In genomic region chr19:14265285-14266036, GRCh38 we compare ENCODE assay signal across 21 cellular contexts. TPM values are rescaled to one million over a fixed set of nuclear protein-coding genes. Genes with fewer than 3 reads are reported as not detected.
DNase-seq lines count a peak whose midpoint lies in the region; ATAC-seq, FAIRE-seq and TF ChIP-seq lines count a peak whose summit lies in the region.
"Had no signal": no experiment of that assay in that cellular context is flagged by ENCODE, and none has a peak within 500 bp of the region (broad histone marks: within the 10 kb centered on the region; RNA-seq: fewer than 3 reads in every experiment).

No MANE protein-coding gene starts in this region.

- H2BK15ac ChIP-seq in H1 (ENCODE audit: low read length): no peak overlapping the region

- H3K4me2 ChIP-seq in H1 (ENCODE audit: insufficient read depth in 1 of 2, low read depth in 2 of 2, low read length in 2 of 2): peak overlapping the region; percentile 81 to 95

- H3K27me3 Mint-ChIP-seq in CD4-positive, alpha-beta memory T cell: peaks cover 0 to 3% of the 10 kb centered on the region in 2 donors

- FAIRE-seq in H1 (lab: Jason Lieb, UNC): no peak
- FAIRE-seq: small intestine, TTC549 had no signal

- DNase-seq in DMS 273 (lab: John Stamatoyannopoulos, UW; ENCODE audit: unreplicated experiment) (peak; percentile 42), DMS 273 treated with DMSO at 0.1 percent for 48 hours (lab: John Stamatoyannopoulos, UW) (no peak), H1 (ENCODE audit: low read depth in 1 of 2, low spot score in 2 of 2) (peak in 1 of 2 experiments; percentile 75), thoracic aorta (ENCODE audit: low spot score) (no peak), activated gamma-delta T cell (lab: John Stamatoyannopoulos, UW) (no peak)
- DNase-seq in CD4-positive, alpha-beta memory T cell: no peak
- DNase-seq: activated naive CD4-positive, alpha-beta T cell treated with anti-CD3 and anti-CD28 coated beads, Interleukin-2, amount 10 ng/mL, durations not matched to agents 7 days and 5 days; activated T-cell treated with anti-CD3 and anti-CD28 coated beads for 4 hours; BE2C; cortex of kidney; NCI-H2081 treated with DMSO at 0.1 percent for 48 hours; NCI-H774; small intestine; stimulated activated CD4-positive, alpha-beta T cell treated with anti-CD3 and anti-CD28 coated beads, Interleukin-4, amount 100 ng/mL, for 4 hours; stimulated activated CD8-positive, alpha-beta memory T cell treated with anti-CD3 and anti-CD28 coated beads, Interleukin-4, amount 100 ng/mL, for 48 hours; SW 1271 had no signal

- peak overlapping the region in 1 of 4 experiments; percentile 31; a peak in 2 of 7 replicates for H3K9ac ChIP-seq in H1 (replicated peaks in 1 of 4; ENCODE audit: extremely low read depth in 1 of 4, low read depth in 3 of 4, low read length in 3 of 4)

- peak overlapping the region; percentile 90 for H3K18ac ChIP-seq in H1 (ENCODE audit: extremely low read depth, low read length)

- H4K91ac ChIP-seq in H1 (replicated peaks; ENCODE audit: insufficient read length, low read length): peak overlapping the region; percentile 61

- H3K27ac ChIP-seq in H1 (ENCODE audit: low read depth, low read length) (no peak overlapping the region), mesodermal cell (ENCODE audit: low read depth, low read length, severe bottlenecking) (no peak overlapping the region), thoracic aorta (no peak overlapping the region)
- H3K27ac ChIP-seq in CD4-positive, alpha-beta memory T cell (ENCODE audit: low read depth, low read length): no peak overlapping the region
- H3K27ac ChIP-seq: 22Rv1, RWPE1 had no signal

- no peak overlapping the region for H2BK5ac ChIP-seq in H1 (ENCODE audit: low read depth, low read length)

- H3K9me3 Mint-ChIP-seq in CD4-positive, alpha-beta memory T cell: no peaks in the 10 kb centered on the region
- H3K9me3 Mint-ChIP-seq: activated naive CD4-positive, alpha-beta T cell treated with anti-CD3 and anti-CD28 coated beads, Interleukin-2, amount 10 ng/mL, durations not matched to agents 7 days and 5 days had no signal

- peak overlapping the region; percentile 64 for H4K5ac ChIP-seq in H1 (ENCODE audit: insufficient read length, low read depth, low read length)

- no peaks in the 10 kb centered on the region for H3K79me1 ChIP-seq in H1 (ENCODE audit: low read depth, low read length)

- H3K27ac Mint-ChIP-seq in CD4-positive, alpha-beta memory T cell: no peak overlapping the region
- H3K27ac Mint-ChIP-seq: activated naive CD4-positive, alpha-beta T cell treated with anti-CD3 and anti-CD28 coated beads, Interleukin-2, amount 10 ng/mL, durations not matched to agents 7 days and 5 days had no signal

- POLR2A ChIA-PET in H1 (lab: Charles Lee; ENCODE audit: partially characterized antibody): interaction anchor here (0.7 to 1.9 kb wide), 6 partner anchors 9 to 151 kb away, joined by 3 to 10 read pairs (median 4); partner anchors contain the start of gene ASF1B
- POLR2A ChIA-PET in CD4-positive, alpha-beta memory T cell (lab: Charles Lee; ENCODE audit: partially characterized antibody): no interaction called here

- H3K14ac ChIP-seq in H1 (ENCODE audit: insufficient read length): no peak overlapping the region

- no peaks in the 10 kb centered on the region for H3K4me1 Mint-ChIP-seq in CD4-positive, alpha-beta memory T cell
- H3K4me1 Mint-ChIP-seq: activated naive CD4-positive, alpha-beta T cell treated with anti-CD3 and anti-CD28 coated beads, Interleukin-2, amount 10 ng/mL, durations not matched to agents 7 days and 5 days had no signal

- H2AFZ ChIP-seq in H1 (ENCODE audit: low read length): no peak overlapping the region

- no peaks in the 10 kb centered on the region for H4K20me1 ChIP-seq in H1 (replicated peaks in 1 of 2; ENCODE audit: control insufficient read depth in 1 of 2, insufficient read depth in 2 of 2, low read length in 2 of 2)

- H2AK5ac ChIP-seq in H1 (ENCODE audit: low read depth, low read length): no peak overlapping the region

- no peak overlapping the region for H2BK120ac ChIP-seq in H1 (replicated peaks; ENCODE audit: low read depth, low read length)

- no peak overlapping the region for H3K23ac ChIP-seq in H1 (ENCODE audit: insufficient read length)

- CTCF ChIA-PET in H1 (lab: Charles Lee; ENCODE audit: partially characterized antibody): interaction anchor here (0.6 to 3.1 kb wide), 11 partner anchors 9 to 141 kb away, joined by 3 to 9 read pairs (median 4); no protein-coding TSS in a partner anchor
- CTCF ChIA-PET in CD4-positive, alpha-beta memory T cell (lab: Charles Lee; ENCODE audit: partially characterized antibody): no interaction called here

- H3K4me3 ChIP-seq in H1 (ENCODE audit: extremely low read depth in 1 of 4, insufficient read depth in 2 of 4, low read depth in 3 of 4, low read length in 4 of 4) (peak overlapping the region; percentile 32 to 62 (median 45)), mesodermal cell (ENCODE audit: extremely low read depth, insufficient read depth, low read length, poor library complexity, severe bottlenecking) (peak overlapping the region; percentile 16), thoracic aorta (peak overlapping the region; percentile 31)
- no peak overlapping the region for H3K4me3 ChIP-seq in CD4-positive, alpha-beta memory T cell (ENCODE audit: low read length in 2 of 2)

- no peak for TF ChIP-seq RAD21 in H1 (IDR thresholded peaks at IDR 0.05 in 1 of 2, conservative IDR thresholded peaks at IDR 0.05 in 1 of 2; ENCODE audit: low read depth in 2 of 2, low read length in 2 of 2)

- no peak overlapping the region for H2BK20ac ChIP-seq in H1 (ENCODE audit: low read length)

- H3K36me3 ChIP-seq in H1 (ENCODE audit: control insufficient read depth in 2 of 4, insufficient read depth in 4 of 4, low read length in 3 of 4) (no peaks in the 10 kb centered on the region), mesodermal cell (ENCODE audit: control insufficient read depth, insufficient read depth, low read length) (no peaks in the 10 kb centered on the region), thoracic aorta (no peaks in the 10 kb centered on the region)
- H3K36me3 ChIP-seq in CD4-positive, alpha-beta memory T cell (ENCODE audit: insufficient read depth, low read length): no peaks in the 10 kb centered on the region
- H3K36me3 ChIP-seq: BE2C had no signal

- TF ChIP-seq POLR2A in H1 (IDR thresholded peaks at IDR 0.05; ENCODE audit: control extremely low read depth in 1 of 2, low read depth in 2 of 2, low read length in 2 of 2): no peak

- H3K4me3 Mint-ChIP-seq in CD4-positive, alpha-beta memory T cell: no peak overlapping the region
- H3K4me3 Mint-ChIP-seq: activated naive CD4-positive, alpha-beta T cell treated with anti-CD3 and anti-CD28 coated beads, Interleukin-2, amount 10 ng/mL, durations not matched to agents 7 days and 5 days had no signal

- H3K79me2 ChIP-seq in H1 (ENCODE audit: control insufficient read depth in 1 of 2, insufficient read depth in 2 of 2, low read length in 2 of 2): no peaks in the 10 kb centered on the region

- intact Hi-C loops in CD4-positive, alpha-beta memory T cell (cut with micrococcal nuclease): no loop called here

- 7% methylated on average over 37 of the region's 37 CpGs; no CpG with 5 or more reads in 1 of the 2 experiments for WGBS in H1 (ENCODE audit: extremely low coverage in 1 of 2, insufficient coverage in 1 of 2, insufficient read length in 1 of 2, insufficient replicate concordance in 2 of 2, low coverage in 1 of 2, low lambda C conversion rate in 2 of 2, missing lambda C conversion rate in 1 of 2), 2 experiments
- 10% methylated on average over 22 to 28 of the region's 37 CpGs for WGBS in mesodermal cell (ENCODE audit: insufficient coverage in 2 of 2), 2 experiments

- no peaks in the 10 kb centered on the region for H3K36me3 Mint-ChIP-seq in CD4-positive, alpha-beta memory T cell
- H3K36me3 Mint-ChIP-seq: activated naive CD4-positive, alpha-beta T cell treated with anti-CD3 and anti-CD28 coated beads, Interleukin-2, amount 10 ng/mL, durations not matched to agents 7 days and 5 days had no signal

- 0 out of 2 replicates have a peak overlapping the region, but pooled peaks have one; percentile 50 for H2BK12ac ChIP-seq in H1 (ENCODE audit: low read depth, low read length)

- H3K27me3 ChIP-seq in H1 (replicated peaks in 1 of 4; ENCODE audit: control insufficient read depth in 3 of 4, extremely low read depth in 1 of 4, insufficient read depth in 3 of 4, low read length in 3 of 4) (peaks cover 0 to 6% (median 1%) of the 10 kb centered on the region in 4 experiments; a peak in 3 of 7 replicates), thoracic aorta (replicated peaks; ENCODE audit: insufficient read depth) (no peaks in the 10 kb centered on the region)
- no peaks in the 10 kb centered on the region for H3K27me3 ChIP-seq in CD4-positive, alpha-beta memory T cell (ENCODE audit: insufficient read depth, low read length)

- TF ChIP-seq EP300 in H1 (IDR thresholded peaks at IDR 0.05; ENCODE audit: borderline replicate concordance in 1 of 2, low read depth in 2 of 2, low read length in 2 of 2): no peak

- H3K23me2 ChIP-seq in H1 (ENCODE audit: low read depth, low read length): peaks cover 5% of the 10 kb centered on the region; the same call in 1 of the 2 replicates

- ATAC-seq in thoracic aorta (ENCODE audit: insufficient number of reproducible peaks, low FRiP score, low read depth) (no peak), GM19328 (IDR thresholded peaks at IDR 0.05; ENCODE audit: unreplicated experiment) (no peak)

- TF ChIP-seq CTCF in H1 (IDR thresholded peaks at IDR 0.05; ENCODE audit: control extremely low read depth in 1 of 3, insufficient read depth in 1 of 3, low read depth in 1 of 3, low read length in 3 of 3) (no peak), thoracic aorta (IDR thresholded peaks at IDR 0.05) (no peak)

- H3K56ac ChIP-seq in H1 (replicated peaks; ENCODE audit: insufficient read length, low read depth, low read length): peak overlapping the region; percentile 53

- H3K9me3 ChIP-seq in H1 (ENCODE audit: insufficient read depth in 2 of 2, low read depth in 1 of 2, low read length in 1 of 2) (no peaks in the 10 kb centered on the region), mesodermal cell (ENCODE audit: control insufficient read depth, low read length) (no peaks in the 10 kb centered on the region), thoracic aorta (no peaks in the 10 kb centered on the region)
- no peaks in the 10 kb centered on the region for H3K9me3 ChIP-seq in CD4-positive, alpha-beta memory T cell (ENCODE audit: control insufficient read depth in 1 of 2, low read length in 2 of 2)
- H3K9me3 ChIP-seq: BE2C had no signal

- peaks cover 2 to 10% (median 5%) of the 10 kb centered on the region in 4 experiments; a peak in 5 of 7 replicates for H3K4me1 ChIP-seq in H1 (replicated peaks in 1 of 4; ENCODE audit: control insufficient read depth in 3 of 4, insufficient read depth in 4 of 4, low read length in 3 of 4)
- no peaks in the 10 kb centered on the region for H3K4me1 ChIP-seq in mesodermal cell (ENCODE audit: control insufficient read depth, insufficient read depth, low read length, poor library complexity, severe bottlenecking)
- peaks cover 0 to 8% of the 10 kb centered on the region in 2 donors for H3K4me1 ChIP-seq in thoracic aorta (ENCODE audit: control insufficient read depth in 1 of 2, low read depth in 2 of 2)
- H3K4me1 ChIP-seq in CD4-positive, alpha-beta memory T cell (ENCODE audit: insufficient read depth, low read length): no peaks in the 10 kb centered on the region
- H3K4me1 ChIP-seq: BE2C had no signal

- no peak overlapping the region for H3K4ac ChIP-seq in H1 (replicated peaks; ENCODE audit: insufficient read length, low read depth, low read length)

- H4K8ac ChIP-seq in H1 (ENCODE audit: extremely low read depth, insufficient read depth, low read length): peak overlapping the region; percentile 68

RNA-seq across cellular contexts. Expression of gene ADGRL1, which starts 59.5 kb away (rescaled TPM):
- total RNA-seq in H1 (2021; fragmentation: NEBNext Ultra II Directional; extraction: Animal tissue kit (Norgen Biotek cat#: 25700)): 112 and 119 TPM in 2 replicates
- polyA plus RNA-seq in H1 (2011; rRNA removed): 95.6 and 158 TPM in 2 replicates
- polyA plus RNA-seq in H1 (2011; cell fraction: cytosol; rRNA removed): 70.7 TPM
- polyA plus RNA-seq in H1 (2011; cell fraction: nucleus; rRNA removed): 342 TPM
- polyA plus RNA-seq in H1 (2012, experiment 1 of 2): 42.7 to 97.4 TPM (median 91.9 TPM) in 4 replicates
- 55.8 TPM for polyA plus RNA-seq in H1 (2012, experiment 2 of 2)
- polyA plus RNA-seq in H1 (2013, experiment 1 of 2): 81.7 TPM
- 76.2 TPM for polyA plus RNA-seq in H1 (2013, experiment 2 of 2)
- polyA minus RNA-seq in H1 (2011; rRNA and poly(A)+ RNA removed): 102 and 137 TPM in 2 replicates
- 97.0 TPM for polyA minus RNA-seq in H1 (2011; cell fraction: cytosol; rRNA and poly(A)+ RNA removed)
- 130 TPM for polyA minus RNA-seq in H1 (2011; cell fraction: nucleus; rRNA and poly(A)+ RNA removed)
- 36.3 TPM for polyA plus RNA-seq in mesodermal cell (2013, experiment 1 of 2)
- polyA plus RNA-seq in mesodermal cell (2013, experiment 2 of 2): 28.0 TPM
- 10 to 100 TPM; 15.4 to 15.7 TPM for total RNA-seq in thoracic aorta
- total RNA-seq in CD4-positive, alpha-beta memory T cell: 10 to 100 TPM; 19.3 to 22.0 TPM
- polyA plus RNA-seq in CD4-positive, alpha-beta memory T cell: 1 to 10 TPM in 1 of 2 donors, under 1 TPM in 1; 0.55 to 1.3 TPM

Comparison
In these comparisons a context has a peak if more than half of its experiments do, and no peak if none do; other contexts are left out.
1. H3K4me3 ChIP-seq: peak in H1 (4 of 4), mesodermal cell (single experiment) and thoracic aorta (single experiment); none in CD4-positive, alpha-beta memory T cell (0 of 2).